Comparison of ENCODE assay signal across 1 cellular context in the genomic region with DNA sequence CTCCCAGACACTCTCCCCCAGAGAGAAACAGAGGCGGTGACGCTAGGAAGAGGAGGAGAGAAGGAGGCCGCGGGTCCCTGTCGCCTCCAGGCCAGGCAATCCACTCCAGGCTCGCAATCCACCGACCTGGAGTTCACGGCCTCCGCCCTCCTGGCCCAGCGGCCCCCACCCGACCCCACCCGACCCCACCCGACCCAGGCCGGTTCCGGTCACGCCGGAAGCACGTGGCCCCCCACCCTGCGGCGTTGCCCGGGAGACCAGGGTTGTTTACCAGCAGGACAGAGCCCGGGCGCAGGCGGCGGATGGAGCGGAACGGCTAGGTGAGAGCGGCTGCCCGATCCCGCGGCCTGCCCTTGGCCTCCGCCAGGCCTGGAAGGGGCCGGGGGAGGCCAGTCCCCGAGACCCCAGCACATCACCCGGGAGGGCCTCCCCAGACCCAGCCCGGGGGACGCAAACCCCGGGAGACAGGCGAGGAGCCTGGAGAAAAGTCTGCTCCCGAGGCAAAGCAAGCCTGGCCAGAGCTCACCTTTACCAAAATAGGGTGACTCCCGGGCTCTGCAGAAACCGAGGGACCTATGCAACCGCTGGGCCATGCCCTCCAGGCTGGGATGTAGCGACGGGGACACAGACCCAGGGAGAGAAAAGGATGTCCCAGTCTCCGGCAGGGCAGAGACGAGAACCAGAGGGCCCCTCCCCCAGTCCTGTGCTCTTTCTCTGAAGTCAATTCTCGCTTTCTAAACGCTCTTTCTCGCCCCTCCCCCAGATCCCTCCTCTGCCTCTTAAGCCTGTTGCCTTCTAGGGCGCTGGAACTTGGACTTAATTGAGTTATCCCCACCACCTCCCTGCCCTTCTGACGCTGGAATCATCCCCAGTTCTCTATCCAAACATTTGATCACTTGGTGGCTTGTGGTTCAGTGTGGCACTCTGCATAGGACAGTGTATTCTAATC.
TF ChIP-seq lines count a peak whose summit lies in the region.

PLA2G2C (minus strand) TSS at position 685 of the 949 bp plus-strand sequence. CDS start 9,155 bp downstream, outside the sequence.
UBXN10 (plus strand) TSS at position 263 of the 949 bp plus-strand sequence. CDS start 4,466 bp downstream, outside the sequence.

TF ChIP-seq in K562, 482 proteins besides CTCF, POLR2A, EP300 and RAD21 (continued from another document and continues in another):
- TF ChIP-seq PATZ1 (CRISPR knock-in tag; IDR thresholded peaks at IDR 0.05; ENCODE audit: borderline replicate concordance) (0 out of 2 replicates have a peak, but pooled peaks have one; percentile 12), ZNF253 (CRISPR knock-in tag; conservative IDR thresholded peaks at IDR 0.05) (no peak), CREB3 (tag; conservative IDR thresholded peaks at IDR 0.05; ENCODE audit: low read depth) (no peak), USF1 (CRISPR knock-in tag; IDR thresholded peaks at IDR 0.05) (peak; percentile 70; the same call in 1 of the 2 replicates), KDM5B (IDR thresholded peaks at IDR 0.05; ENCODE audit: insufficient replicate concordance, low read depth, low read length) (no peak), ZNF316 (IDR thresholded peaks at IDR 0.05) (no peak), CBFA2T3 (IDR thresholded peaks at IDR 0.05) (peak; percentile 18; the same call in 1 of the 2 replicates), SNRNP70 (optimal IDR thresholded peaks at IDR 0.05; ENCODE audit: low read depth, low read length) (no peak), ZFX (CRISPR knock-in tag; IDR thresholded peaks at IDR 0.05) (peak; percentile 90), ZC3H8 (IDR thresholded peaks at IDR 0.05) (no peak), MTF1 (CRISPR knock-in tag; IDR thresholded peaks at IDR 0.05; ENCODE audit: borderline replicate concordance) (no peak), FOSL1 (tag; conservative IDR thresholded peaks at IDR 0.05) (no peak), KAT7 (CRISPR knock-in tag; IDR thresholded peaks at IDR 0.05; ENCODE audit: borderline replicate concordance) (no peak), ZNF584 (CRISPR knock-in tag; IDR thresholded peaks at IDR 0.05; ENCODE audit: low read depth) (no peak), XRCC4 (IDR thresholded peaks at IDR 0.05; ENCODE audit: extremely low read depth, insufficient read depth, insufficient read length) (no peak), SRF (CRISPR knock-in tag; IDR thresholded peaks at IDR 0.05) (peak in 1 of 2 experiments; percentile 44; a peak in 1 of 4 replicates), BRCA1 (IDR thresholded peaks at IDR 0.05) (no peak), BRCA1 (CRISPR knock-in tag; IDR thresholded peaks at IDR 0.05) (peak; percentile 48; the same call in 1 of the 2 replicates), PML (IDR thresholded peaks at IDR 0.05; ENCODE audit: low read length) (no peak), PTTG1 (tag; IDR thresholded peaks at IDR 0.05; ENCODE audit: low read depth) (no peak), SREBF1 (IDR thresholded peaks at IDR 0.05; ENCODE audit: borderline replicate concordance, low read depth, low read length) (no peak), NELFE (IDR thresholded peaks at IDR 0.05; ENCODE audit: insufficient read depth, insufficient read length) (no peak), ZNF696 (CRISPR knock-in tag; conservative IDR thresholded peaks at IDR 0.05) (no peak), CBX5 (IDR thresholded peaks at IDR 0.05; ENCODE audit: borderline replicate concordance, low read depth) (0 out of 2 replicates have a peak, but pooled peaks have one; percentile 3), FOXJ3 (CRISPR knock-in tag; IDR thresholded peaks at IDR 0.05) (peak; percentile 98), MED1 (CRISPR knock-in tag; IDR thresholded peaks at IDR 0.05; ENCODE audit: borderline replicate concordance) (0 out of 2 replicates have a peak, but pooled peaks have one; percentile 55), ETV5 (CRISPR knock-in tag; IDR thresholded peaks at IDR 0.05; ENCODE audit: low read depth) (peak; percentile 83), GTF2E2 (tag; IDR thresholded peaks at IDR 0.05) (peak; percentile 81), ZNF75A (CRISPR knock-in tag; IDR thresholded peaks at IDR 0.05) (no peak), NEUROD1 (IDR thresholded peaks at IDR 0.05; ENCODE audit: borderline replicate concordance, low read depth, low read length, partially characterized antibody) (peak; percentile 93), TAF7 (tag; IDR thresholded peaks at IDR 0.05) (peak; percentile 23; the same call in 1 of the 2 replicates), NR1H2 (CRISPR knock-in tag; IDR thresholded peaks at IDR 0.05) (no peak; the same call in 1 of the 2 replicates), ZNF445 (CRISPR knock-in tag; IDR thresholded peaks at IDR 0.05; ENCODE audit: low read depth) (no peak), CHCHD3 (CRISPR knock-in tag; IDR thresholded peaks at IDR 0.05) (no peak), HSF4 (CRISPR knock-in tag; IDR thresholded peaks at IDR 0.05; ENCODE audit: borderline replicate concordance) (no peak), ZNF217 (CRISPR knock-in tag; IDR thresholded peaks at IDR 0.05) (no peak), MTA3 (IDR thresholded peaks at IDR 0.05; ENCODE audit: borderline replicate concordance) (no peak), ZNF449 (CRISPR knock-in tag; IDR thresholded peaks at IDR 0.05) (no peak), ETV6 (IDR thresholded peaks at IDR 0.05; ENCODE audit: borderline replicate concordance in 1 of 2, low read depth in 2 of 2, low read length in 1 of 2) (0 out of 4 replicates have a peak, but pooled peaks of 1 of the 2 experiments have one; percentile 10), ETV6 (CRISPR knock-in tag; IDR thresholded peaks at IDR 0.05; ENCODE audit: borderline replicate concordance) (no peak), NCOA4 (IDR thresholded peaks at IDR 0.05; ENCODE audit: partially characterized antibody) (no peak)
- TF ChIP-seq, protein P1, sequence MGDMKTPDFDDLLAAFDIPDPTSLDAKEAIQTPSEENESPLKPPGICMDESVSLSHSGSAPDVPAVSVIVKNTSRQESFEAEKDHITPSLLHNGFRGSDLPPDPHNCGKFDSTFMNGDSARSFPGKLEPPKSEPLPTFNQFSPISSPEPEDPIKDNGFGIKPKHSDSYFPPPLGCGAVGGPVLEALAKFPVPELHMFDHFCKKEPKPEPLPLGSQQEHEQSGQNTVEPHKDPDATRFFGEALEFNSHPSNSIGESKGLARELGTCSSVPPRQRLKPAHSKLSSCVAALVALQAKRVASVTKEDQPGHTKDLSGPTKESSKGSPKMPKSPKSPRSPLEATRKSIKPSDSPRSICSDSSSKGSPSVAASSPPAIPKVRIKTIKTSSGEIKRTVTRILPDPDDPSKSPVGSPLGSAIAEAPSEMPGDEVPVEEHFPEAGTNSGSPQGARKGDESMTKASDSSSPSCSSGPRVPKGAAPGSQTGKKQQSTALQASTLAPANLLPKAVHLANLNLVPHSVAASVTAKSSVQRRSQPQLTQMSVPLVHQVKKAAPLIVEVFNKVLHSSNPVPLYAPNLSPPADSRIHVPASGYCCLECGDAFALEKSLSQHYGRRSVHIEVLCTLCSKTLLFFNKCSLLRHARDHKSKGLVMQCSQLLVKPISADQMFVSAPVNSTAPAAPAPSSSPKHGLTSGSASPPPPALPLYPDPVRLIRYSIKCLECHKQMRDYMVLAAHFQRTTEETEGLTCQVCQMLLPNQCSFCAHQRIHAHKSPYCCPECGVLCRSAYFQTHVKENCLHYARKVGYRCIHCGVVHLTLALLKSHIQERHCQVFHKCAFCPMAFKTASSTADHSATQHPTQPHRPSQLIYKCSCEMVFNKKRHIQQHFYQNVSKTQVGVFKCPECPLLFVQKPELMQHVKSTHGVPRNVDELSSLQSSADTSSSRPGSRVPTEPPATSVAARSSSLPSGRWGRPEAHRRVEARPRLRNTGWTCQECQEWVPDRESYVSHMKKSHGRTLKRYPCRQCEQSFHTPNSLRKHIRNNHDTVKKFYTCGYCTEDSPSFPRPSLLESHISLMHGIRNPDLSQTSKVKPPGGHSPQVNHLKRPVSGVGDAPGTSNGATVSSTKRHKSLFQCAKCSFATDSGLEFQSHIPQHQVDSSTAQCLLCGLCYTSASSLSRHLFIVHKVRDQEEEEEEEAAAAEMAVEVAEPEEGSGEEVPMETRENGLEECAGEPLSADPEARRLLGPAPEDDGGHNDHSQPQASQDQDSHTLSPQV (IDR thresholded peaks at IDR 0.05), result no peak
- TF ChIP-seq, protein P2, sequence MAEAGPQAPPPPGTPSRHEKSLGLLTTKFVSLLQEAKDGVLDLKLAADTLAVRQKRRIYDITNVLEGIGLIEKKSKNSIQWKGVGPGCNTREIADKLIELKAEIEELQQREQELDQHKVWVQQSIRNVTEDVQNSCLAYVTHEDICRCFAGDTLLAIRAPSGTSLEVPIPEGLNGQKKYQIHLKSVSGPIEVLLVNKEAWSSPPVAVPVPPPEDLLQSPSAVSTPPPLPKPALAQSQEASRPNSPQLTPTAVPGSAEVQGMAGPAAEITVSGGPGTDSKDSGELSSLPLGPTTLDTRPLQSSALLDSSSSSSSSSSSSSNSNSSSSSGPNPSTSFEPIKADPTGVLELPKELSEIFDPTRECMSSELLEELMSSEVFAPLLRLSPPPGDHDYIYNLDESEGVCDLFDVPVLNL (CRISPR knock-in tag; IDR thresholded peaks at IDR 0.05; ENCODE audit: low read depth), result peak; percentile 64; the same call in 1 of the 2 replicates
- TF ChIP-seq, protein P3, sequence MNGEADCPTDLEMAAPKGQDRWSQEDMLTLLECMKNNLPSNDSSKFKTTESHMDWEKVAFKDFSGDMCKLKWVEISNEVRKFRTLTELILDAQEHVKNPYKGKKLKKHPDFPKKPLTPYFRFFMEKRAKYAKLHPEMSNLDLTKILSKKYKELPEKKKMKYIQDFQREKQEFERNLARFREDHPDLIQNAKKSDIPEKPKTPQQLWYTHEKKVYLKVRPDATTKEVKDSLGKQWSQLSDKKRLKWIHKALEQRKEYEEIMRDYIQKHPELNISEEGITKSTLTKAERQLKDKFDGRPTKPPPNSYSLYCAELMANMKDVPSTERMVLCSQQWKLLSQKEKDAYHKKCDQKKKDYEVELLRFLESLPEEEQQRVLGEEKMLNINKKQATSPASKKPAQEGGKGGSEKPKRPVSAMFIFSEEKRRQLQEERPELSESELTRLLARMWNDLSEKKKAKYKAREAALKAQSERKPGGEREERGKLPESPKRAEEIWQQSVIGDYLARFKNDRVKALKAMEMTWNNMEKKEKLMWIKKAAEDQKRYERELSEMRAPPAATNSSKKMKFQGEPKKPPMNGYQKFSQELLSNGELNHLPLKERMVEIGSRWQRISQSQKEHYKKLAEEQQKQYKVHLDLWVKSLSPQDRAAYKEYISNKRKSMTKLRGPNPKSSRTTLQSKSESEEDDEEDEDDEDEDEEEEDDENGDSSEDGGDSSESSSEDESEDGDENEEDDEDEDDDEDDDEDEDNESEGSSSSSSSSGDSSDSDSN (IDR thresholded peaks at IDR 0.05; ENCODE audit: borderline replicate concordance in 1 of 2, low read depth in 2 of 2, low read length in 2 of 2), result peak; percentile 34 to 61; a peak in 1 of 4 replicates
- TF ChIP-seq, protein P4, sequence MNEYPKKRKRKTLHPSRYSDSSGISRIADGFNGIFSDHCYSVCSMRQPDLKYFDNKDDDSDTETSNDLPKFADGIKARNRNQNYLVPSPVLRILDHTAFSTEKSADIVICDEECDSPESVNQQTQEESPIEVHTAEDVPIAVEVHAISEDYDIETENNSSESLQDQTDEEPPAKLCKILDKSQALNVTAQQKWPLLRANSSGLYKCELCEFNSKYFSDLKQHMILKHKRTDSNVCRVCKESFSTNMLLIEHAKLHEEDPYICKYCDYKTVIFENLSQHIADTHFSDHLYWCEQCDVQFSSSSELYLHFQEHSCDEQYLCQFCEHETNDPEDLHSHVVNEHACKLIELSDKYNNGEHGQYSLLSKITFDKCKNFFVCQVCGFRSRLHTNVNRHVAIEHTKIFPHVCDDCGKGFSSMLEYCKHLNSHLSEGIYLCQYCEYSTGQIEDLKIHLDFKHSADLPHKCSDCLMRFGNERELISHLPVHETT (CRISPR knock-in tag; conservative IDR thresholded peaks at IDR 0.05 in 1 of 2, IDR thresholded peaks at IDR 0.05 in 1 of 2), result peak in 1 of 2 experiments; percentile 13; a peak in 1 of 4 replicates
- TF ChIP-seq, protein P5, sequence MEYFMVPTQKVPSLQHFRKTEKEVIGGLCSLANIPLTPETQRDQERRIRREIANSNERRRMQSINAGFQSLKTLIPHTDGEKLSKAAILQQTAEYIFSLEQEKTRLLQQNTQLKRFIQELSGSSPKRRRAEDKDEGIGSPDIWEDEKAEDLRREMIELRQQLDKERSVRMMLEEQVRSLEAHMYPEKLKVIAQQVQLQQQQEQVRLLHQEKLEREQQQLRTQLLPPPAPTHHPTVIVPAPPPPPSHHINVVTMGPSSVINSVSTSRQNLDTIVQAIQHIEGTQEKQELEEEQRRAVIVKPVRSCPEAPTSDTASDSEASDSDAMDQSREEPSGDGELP (CRISPR knock-in tag; IDR thresholded peaks at IDR 0.05; ENCODE audit: borderline replicate concordance), result peak; percentile 42
